ENCODE assay signal across 8 cellular contexts in the genomic region with DNA sequence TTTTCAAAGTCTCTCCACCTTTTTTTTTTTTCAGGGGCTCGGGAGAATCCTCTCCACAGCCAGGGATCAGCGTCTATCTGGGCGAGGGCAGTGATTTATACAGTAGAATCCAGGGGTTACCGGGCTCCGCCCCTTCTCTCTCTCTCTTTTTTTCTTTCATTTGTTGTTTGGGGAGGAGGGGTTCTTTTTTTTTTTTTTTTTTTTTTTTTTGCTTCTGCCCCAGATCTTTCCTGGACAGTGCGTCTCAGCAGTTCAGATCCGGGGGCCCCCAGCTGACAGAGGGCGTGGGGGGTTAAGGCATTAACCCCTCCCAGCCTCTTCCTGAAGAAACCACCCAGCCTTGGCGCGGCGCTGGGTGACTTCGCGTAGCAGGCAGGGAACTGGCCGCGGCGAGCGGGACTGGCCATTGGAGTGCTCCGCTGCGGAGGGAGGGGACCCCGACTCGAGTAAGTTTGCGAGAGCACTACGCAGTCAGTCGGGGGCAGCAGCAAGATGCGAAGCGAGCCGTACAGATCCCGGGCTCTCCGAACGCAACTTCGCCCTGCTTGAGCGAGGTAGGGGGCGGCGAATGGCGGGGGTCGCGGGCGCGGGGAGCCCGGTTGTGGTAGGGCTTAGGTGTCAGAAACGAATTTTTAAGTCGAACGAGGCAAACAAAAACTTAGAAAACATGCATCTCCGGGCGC. TPM values are rescaled to one million over a fixed set of nuclear protein-coding genes. Genes with fewer than 3 reads are reported as not detected.
DNase-seq lines count a peak whose midpoint lies in the region; ATAC-seq and TF ChIP-seq lines count a peak whose summit lies in the region.

S1PR1 (plus strand) TSS at position 474 of the 683 bp plus-strand sequence. CDS start 1,966 bp downstream, outside the sequence.

- CTCF ChIA-PET in SK-N-SH (lab: Yijun Ruan, JAX) = interaction anchor here (1.9 to 2.8 kb wide), 2 partner anchors 32 to 277 kb away, joined by 8 to 13 read pairs; no protein-coding TSS in a partner anchor

- intact Hi-C loops in heart right ventricle (cut with DNase I) (loop anchor here (2.0 to 10.0 kb wide), 16 partner anchors 49 to 314 kb away; partner anchors contain the start of gene DPH5 (in 4 of the 10)), prostate gland (cut with DNase I) (loop anchor here (5.0 kb wide), 3 partner anchors 39 to 209 kb away; partner anchors contain the start of gene DPH5), vagina (cut with DNase I) (no loop called here)

- DNase-seq in NCI-H345 (lab: John Stamatoyannopoulos, UW) (peak; percentile 46), NCI-H345 treated with DMSO at 0.1 percent for 48 hours (lab: John Stamatoyannopoulos, UW; ENCODE audit: unreplicated experiment) (no peak), SK-N-SH (peak; percentile 78), adipocyte (ENCODE audit: low read depth) (peak; percentile 83), heart right ventricle (peak; percentile 83), prostate gland (ENCODE audit: low spot score) (peak; percentile 30), vagina (ENCODE audit: extremely low spot score in 2 of 2) (no peak)

- peak within 1 kb of the TSS; percentile 95 for H2AFZ ChIP-seq in SK-N-SH (ENCODE audit: low read depth)

- H3K9me3 ChIP-seq in SK-N-SH (no peaks in the 10 kb centered on the region), adipocyte (ENCODE audit: control insufficient read depth, low read length) (no peaks in the 10 kb centered on the region), heart right ventricle (peaks cover 0 to 7% (median 0%) of the 10 kb centered on the region in 11 donors), prostate gland (no peaks in the 10 kb centered on the region), vagina (no peaks in the 10 kb centered on the region)

- under 1% methylated on average over 32 of the region's 45 CpGs for WGBS in SK-N-SH (ENCODE audit: low lambda C conversion rate)
- WGBS in heart right ventricle, 2 donors = 0 to 1% methylated on average over 45 of the region's 45 CpGs
- WGBS in prostate gland = 2% methylated on average over 37 of the region's 45 CpGs

- H3K4me3 ChIP-seq in SK-N-SH (ENCODE audit: low read depth in 2 of 2, low read length in 1 of 2) (peak within 1 kb of the TSS; percentile 71 to 75), adipocyte (ENCODE audit: low read length) (peak within 1 kb of the TSS; percentile 83), heart right ventricle (peak within 1 kb of the TSS; percentile 56 to 90 (median 71)), prostate gland (peak within 1 kb of the TSS; percentile 40 to 44), vagina (peak within 1 kb of the TSS; percentile 57 to 74)

- TF ChIP-seq RAD21 in SK-N-SH (IDR thresholded peaks at IDR 0.05; ENCODE audit: low read length) = no peak

- H3K27me3 ChIP-seq in SK-N-SH (ENCODE audit: insufficient read depth) (no peaks in the 10 kb centered on the region), adipocyte (replicated peaks; ENCODE audit: control insufficient read depth, insufficient read depth, low read length) (peaks cover 12% of the 10 kb centered on the region), heart right ventricle (no peaks in the 10 kb centered on the region), prostate gland (replicated peaks; ENCODE audit: insufficient read depth) (no peaks in the 10 kb centered on the region), vagina (no peaks in the 10 kb centered on the region)

- peaks cover 4% of the 10 kb centered on the region for H3F3A ChIP-seq in SK-N-SH (replicated peaks; ENCODE audit: insufficient read depth)

- H3K27ac ChIP-seq in SK-N-SH (ENCODE audit: low read depth in 2 of 2, low read length in 1 of 2) = peak within 1 kb of the TSS in 1 of 2 experiments; percentile 10; a peak in 2 of 4 replicates
- H3K27ac ChIP-seq in heart right ventricle = peak within 1 kb of the TSS; percentile 81 to 99 (median 96)
- peak within 1 kb of the TSS; percentile 64 to 66 for H3K27ac ChIP-seq in prostate gland
- peak within 1 kb of the TSS; percentile 75 for H3K27ac ChIP-seq in vagina

- H3K36me3 ChIP-seq in SK-N-SH (replicated peaks in 1 of 2; ENCODE audit: control insufficient read depth in 1 of 2, insufficient read depth in 2 of 2, low read length in 1 of 2) = no peaks in the 10 kb centered on the region
- H3K36me3 ChIP-seq in adipocyte (ENCODE audit: control insufficient read depth, insufficient read depth, low read length, severe bottlenecking) = no peaks in the 10 kb centered on the region
- H3K36me3 ChIP-seq in heart right ventricle = peaks cover 0 to 29% (median 0%) of the 10 kb centered on the region in 9 donors
- no peaks in the 10 kb centered on the region for H3K36me3 ChIP-seq in prostate gland
- no peaks in the 10 kb centered on the region for H3K36me3 ChIP-seq in vagina

- POLR2A ChIA-PET in SK-N-SH (lab: Yijun Ruan, JAX) = no interaction called here

- TF ChIP-seq CTCF in SK-N-SH (IDR thresholded peaks at IDR 0.05) (no peak), heart right ventricle (IDR thresholded peaks at IDR 0.05) (no peak), prostate gland (IDR thresholded peaks at IDR 0.05) (no peak), vagina (IDR thresholded peaks at IDR 0.05) (no peak)

- no peak for TF ChIP-seq POLR2A in prostate gland (IDR thresholded peaks at IDR 0.05)
- TF ChIP-seq POLR2A in vagina (IDR thresholded peaks at IDR 0.05) = no peak

- H3K4me1 ChIP-seq in SK-N-SH (ENCODE audit: control insufficient read depth in 1 of 2, insufficient read depth in 2 of 2, low read depth in 1 of 2, low read length in 1 of 2) (peaks cover 0 to 8% of the 10 kb centered on the region in 2 experiments; a peak in 2 of 4 replicates), adipocyte (ENCODE audit: control insufficient read depth, insufficient read depth, low read length) (peaks cover 24% of the 10 kb centered on the region), heart right ventricle (peaks cover 3 to 39% (median 24%) of the 10 kb centered on the region in 9 donors), prostate gland (replicated peaks) (no peaks in the 10 kb centered on the region), vagina (peaks cover 33% of the 10 kb centered on the region)

- H3K4me2 ChIP-seq in SK-N-SH = peak within 1 kb of the TSS; percentile 90

- peak within 1 kb of the TSS; percentile 61 for H3K9ac ChIP-seq in SK-N-SH
- H3K9ac ChIP-seq in adipocyte (ENCODE audit: low read length) = peak within 1 kb of the TSS; percentile 61

- no peak; a peak in 1 of 4 replicates for TF ChIP-seq EP300 in SK-N-SH (IDR thresholded peaks at IDR 0.05; ENCODE audit: borderline replicate concordance in 1 of 2, low read depth in 1 of 2, low read length in 1 of 2)

- no peaks in the 10 kb centered on the region for H4K20me1 ChIP-seq in SK-N-SH (ENCODE audit: insufficient read depth)

- ATAC-seq in HG03097 (IDR thresholded peaks at IDR 0.05; ENCODE audit: low FRiP score, unreplicated experiment) = peak; percentile 14
- ATAC-seq in heart right ventricle = peak; percentile 67 to 83 (median 74)

- H3K79me2 ChIP-seq in SK-N-SH (ENCODE audit: insufficient read depth) = no peaks in the 10 kb centered on the region

- no peaks in the 10 kb centered on the region for H3K9me2 ChIP-seq in SK-N-SH

TF ChIP-seq in SK-N-SH, 30 proteins besides CTCF, POLR2A, EP300 and RAD21:
- no peak for TF ChIP-seq RXRA (IDR thresholded peaks at IDR 0.05; ENCODE audit: borderline replicate concordance, low read depth)
- TF ChIP-seq ELF1 (IDR thresholded peaks at IDR 0.05) = no peak
- TF ChIP-seq MXI1 (IDR thresholded peaks at IDR 0.05; ENCODE audit: low read depth, low read length) = peak; percentile 28; the same call in 1 of the 2 replicates
- TF ChIP-seq, protein P1, sequence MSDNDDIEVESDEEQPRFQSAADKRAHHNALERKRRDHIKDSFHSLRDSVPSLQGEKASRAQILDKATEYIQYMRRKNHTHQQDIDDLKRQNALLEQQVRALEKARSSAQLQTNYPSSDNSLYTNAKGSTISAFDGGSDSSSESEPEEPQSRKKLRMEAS (IDR thresholded peaks at IDR 0.05; ENCODE audit: low read depth) = peak; percentile 48; the same call in 1 of the 2 replicates
- TF ChIP-seq YY1 (IDR thresholded peaks at IDR 0.05; ENCODE audit: low read depth) = 0 out of 2 replicates have a peak, but pooled peaks have one; percentile 20
- TF ChIP-seq NFIC (IDR thresholded peaks at IDR 0.05; ENCODE audit: borderline replicate concordance) = peak; percentile 19; the same call in 1 of the 2 replicates
- peak; percentile 52; the same call in 1 of the 2 replicates for TF ChIP-seq TAF1 (IDR thresholded peaks at IDR 0.05; ENCODE audit: borderline replicate concordance, low read depth, low read length)

RNA-seq across cellular contexts. Expression of gene S1PR1, which starts in this region (rescaled TPM):
- 5.9 and 6.5 TPM in 2 replicates for polyA plus RNA-seq in SK-N-SH (2012; rRNA removed)
- 3.9 and 5.5 TPM in 2 replicates for polyA plus RNA-seq in SK-N-SH (2012; cell fraction: cytosol; rRNA removed)
- 2.0 and 4.0 TPM in 2 replicates for polyA plus RNA-seq in SK-N-SH (2012; cell fraction: nucleus; rRNA removed)
- total RNA-seq in heart right ventricle = 10 to 100 TPM; 37.4 to 82.2 (median 55.2) TPM
- polyA plus RNA-seq in heart right ventricle = 10 to 100 TPM; 50.3 to 51.2 TPM
- total RNA-seq in prostate gland = 10 to 100 TPM in 1 of 2 donors, 1 to 10 TPM in 1; 9.7 to 24.2 TPM
- total RNA-seq in vagina = 58.4 TPM

Comparison
In these comparisons a context has a peak if more than half of its experiments do, and no peak if none do; other contexts are left out.
1. DNase-seq: peak in NCI-H345 (single experiment), SK-N-SH (single experiment), adipocyte (single experiment), heart right ventricle (2 of 2) and prostate gland (single experiment); none in NCI-H345 treated with DMSO at 0.1 percent for 48 hours (single experiment) and vagina (0 of 2).
2. Peak in every context shown above with its lines, with median percentiles within 50 percentile points of each other: H3K4me3 ChIP-seq.